Comparison of ENCODE assay signal across 2 cellular contexts in the genomic region with DNA sequence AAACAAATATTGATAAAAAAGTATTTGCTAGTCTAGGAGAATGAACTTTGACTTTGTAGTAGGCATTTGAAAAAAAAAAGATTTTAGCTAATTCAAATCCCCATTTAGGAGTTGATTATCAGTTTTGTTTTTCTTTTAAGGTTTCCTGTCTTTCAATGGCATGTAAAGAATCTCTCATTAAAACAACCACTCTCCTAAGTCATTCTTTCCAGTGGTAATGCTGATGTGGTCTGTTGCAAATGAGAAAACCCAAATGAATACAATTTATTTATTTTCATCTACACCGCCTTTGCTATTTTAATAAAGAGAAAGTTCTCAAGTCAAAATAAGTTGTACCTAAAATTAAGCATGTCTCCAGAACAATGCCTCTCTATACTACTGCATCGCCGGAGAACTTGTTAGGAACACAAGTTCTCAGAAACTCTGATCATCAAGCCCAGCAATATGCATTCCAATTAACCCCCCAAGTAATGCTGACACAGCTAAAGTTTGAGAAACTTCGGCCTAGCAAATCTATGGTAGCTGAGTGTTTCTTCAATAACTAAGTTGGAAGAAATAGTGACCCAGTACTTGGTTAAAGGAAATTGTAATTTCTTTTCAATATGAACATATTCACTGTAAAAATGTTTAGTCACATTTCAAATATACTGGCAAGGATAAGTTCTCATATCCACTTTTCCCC.
TF ChIP-seq lines count a peak whose summit lies in the region.

No MANE protein-coding gene starts in this region.

TF ChIP-seq in GM23338, 12 proteins besides CTCF, POLR2A, EP300 and RAD21:
- TF ChIP-seq EZH2phosphoT487 (IDR thresholded peaks at IDR 0.05; ENCODE audit: unreplicated experiment) (no peak), EZH2 (IDR thresholded peaks at IDR 0.05; ENCODE audit: low read depth, unreplicated experiment) (no peak), CREB1 (CRISPR knock-in tag; IDR thresholded peaks at IDR 0.05; ENCODE audit: low read depth) (no peak), STAT1 (IDR thresholded peaks at IDR 0.05; ENCODE audit: unreplicated experiment) (no peak), JUNB (IDR thresholded peaks at IDR 0.05; ENCODE audit: unreplicated experiment) (no peak), NANOG (IDR thresholded peaks at IDR 0.05; ENCODE audit: borderline replicate concordance) (no peak), ZNF114 (CRISPR knock-in tag; IDR thresholded peaks at IDR 0.05) (no peak)
- TF ChIP-seq, protein P1, sequence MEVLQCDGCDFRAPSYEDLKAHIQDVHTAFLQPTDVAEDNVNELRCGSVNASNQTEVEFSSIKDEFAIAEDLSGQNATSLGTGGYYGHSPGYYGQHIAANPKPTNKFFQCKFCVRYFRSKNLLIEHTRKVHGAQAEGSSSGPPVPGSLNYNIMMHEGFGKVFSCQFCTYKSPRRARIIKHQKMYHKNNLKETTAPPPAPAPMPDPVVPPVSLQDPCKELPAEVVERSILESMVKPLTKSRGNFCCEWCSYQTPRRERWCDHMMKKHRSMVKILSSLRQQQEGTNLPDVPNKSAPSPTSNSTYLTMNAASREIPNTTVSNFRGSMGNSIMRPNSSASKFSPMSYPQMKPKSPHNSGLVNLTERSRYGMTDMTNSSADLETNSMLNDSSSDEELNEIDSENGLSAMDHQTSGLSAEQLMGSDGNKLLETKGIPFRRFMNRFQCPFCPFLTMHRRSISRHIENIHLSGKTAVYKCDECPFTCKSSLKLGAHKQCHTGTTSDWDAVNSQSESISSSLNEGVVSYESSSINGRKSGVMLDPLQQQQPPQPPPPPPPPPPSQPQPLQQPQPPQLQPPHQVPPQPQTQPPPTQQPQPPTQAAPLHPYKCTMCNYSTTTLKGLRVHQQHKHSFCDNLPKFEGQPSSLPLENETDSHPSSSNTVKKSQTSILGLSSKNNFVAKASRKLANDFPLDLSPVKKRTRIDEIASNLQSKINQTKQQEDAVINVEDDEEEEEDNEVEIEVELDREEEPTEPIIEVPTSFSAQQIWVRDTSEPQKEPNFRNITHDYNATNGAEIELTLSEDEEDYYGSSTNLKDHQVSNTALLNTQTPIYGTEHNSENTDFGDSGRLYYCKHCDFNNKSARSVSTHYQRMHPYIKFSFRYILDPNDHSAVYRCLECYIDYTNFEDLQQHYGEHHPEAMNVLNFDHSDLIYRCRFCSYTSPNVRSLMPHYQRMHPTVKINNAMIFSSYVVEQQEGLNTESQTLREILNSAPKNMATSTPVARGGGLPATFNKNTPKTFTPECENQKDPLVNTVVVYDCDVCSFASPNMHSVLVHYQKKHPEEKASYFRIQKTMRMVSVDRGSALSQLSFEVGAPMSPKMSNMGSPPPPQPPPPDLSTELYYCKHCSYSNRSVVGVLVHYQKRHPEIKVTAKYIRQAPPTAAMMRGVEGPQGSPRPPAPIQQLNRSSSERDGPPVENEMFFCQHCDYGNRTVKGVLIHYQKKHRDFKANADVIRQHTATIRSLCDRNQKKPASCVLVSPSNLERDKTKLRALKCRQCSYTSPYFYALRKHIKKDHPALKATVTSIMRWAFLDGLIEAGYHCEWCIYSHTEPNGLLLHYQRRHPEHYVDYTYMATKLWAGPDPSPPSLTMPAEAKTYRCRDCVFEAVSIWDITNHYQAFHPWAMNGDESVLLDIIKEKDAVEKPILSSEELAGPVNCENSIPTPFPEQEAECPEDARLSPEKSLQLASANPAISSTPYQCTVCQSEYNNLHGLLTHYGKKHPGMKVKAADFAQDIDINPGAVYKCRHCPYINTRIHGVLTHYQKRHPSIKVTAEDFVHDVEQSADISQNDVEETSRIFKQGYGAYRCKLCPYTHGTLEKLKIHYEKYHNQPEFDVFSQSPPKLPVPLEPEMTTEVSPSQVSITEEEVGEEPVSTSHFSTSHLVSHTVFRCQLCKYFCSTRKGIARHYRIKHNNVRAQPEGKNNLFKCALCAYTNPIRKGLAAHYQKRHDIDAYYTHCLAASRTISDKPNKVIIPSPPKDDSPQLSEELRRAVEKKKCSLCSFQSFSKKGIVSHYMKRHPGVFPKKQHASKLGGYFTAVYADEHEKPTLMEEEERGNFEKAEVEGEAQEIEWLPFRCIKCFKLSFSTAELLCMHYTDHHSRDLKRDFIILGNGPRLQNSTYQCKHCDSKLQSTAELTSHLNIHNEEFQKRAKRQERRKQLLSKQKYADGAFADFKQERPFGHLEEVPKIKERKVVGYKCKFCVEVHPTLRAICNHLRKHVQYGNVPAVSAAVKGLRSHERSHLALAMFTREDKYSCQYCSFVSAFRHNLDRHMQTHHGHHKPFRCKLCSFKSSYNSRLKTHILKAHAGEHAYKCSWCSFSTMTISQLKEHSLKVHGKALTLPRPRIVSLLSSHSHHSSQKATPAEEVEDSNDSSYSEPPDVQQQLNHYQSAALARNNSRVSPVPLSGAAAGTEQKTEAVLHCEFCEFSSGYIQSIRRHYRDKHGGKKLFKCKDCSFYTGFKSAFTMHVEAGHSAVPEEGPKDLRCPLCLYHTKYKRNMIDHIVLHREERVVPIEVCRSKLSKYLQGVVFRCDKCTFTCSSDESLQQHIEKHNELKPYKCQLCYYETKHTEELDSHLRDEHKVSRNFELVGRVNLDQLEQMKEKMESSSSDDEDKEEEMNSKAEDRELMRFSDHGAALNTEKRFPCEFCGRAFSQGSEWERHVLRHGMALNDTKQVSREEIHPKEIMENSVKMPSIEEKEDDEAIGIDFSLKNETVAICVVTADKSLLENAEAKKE (CRISPR knock-in tag; IDR thresholded peaks at IDR 0.05): no peak

TF ChIP-seq in endothelial cell of umbilical vein, 7 proteins besides CTCF, POLR2A, EP300 and RAD21:
- TF ChIP-seq MAX (IDR thresholded peaks at IDR 0.05; ENCODE audit: insufficient read depth, insufficient read length): no peak
TF ChIP-seq in endothelial cell of umbilical vein: peak in this region for 0.
